In the genomic region with DNA sequence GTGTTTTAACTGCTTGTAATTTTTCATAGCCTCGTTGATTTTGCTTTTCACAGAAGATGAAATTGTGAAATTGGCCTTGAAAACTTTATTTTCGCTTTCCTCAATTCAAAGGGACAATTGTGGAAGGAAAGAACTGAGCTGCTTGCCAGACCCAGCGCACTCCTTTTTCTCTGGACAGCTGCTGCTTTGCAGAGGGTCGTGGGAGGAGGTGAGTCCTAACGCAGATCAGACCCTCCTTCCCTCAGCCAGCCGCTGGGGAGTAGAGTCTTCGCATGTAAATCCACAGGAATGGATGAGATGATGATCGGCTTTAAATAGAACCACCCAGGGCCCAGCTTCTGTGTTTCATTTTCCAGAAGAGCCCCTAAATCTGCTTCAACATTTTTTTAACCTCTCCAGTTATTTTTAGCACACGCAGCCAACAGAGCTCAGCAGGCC, we compare ENCODE assay signal across 9 cellular contexts. TPM values are rescaled to one million over a fixed set of nuclear protein-coding genes. Genes with fewer than 3 reads are reported as not detected.
DNase-seq lines count a peak whose midpoint lies in the region; ATAC-seq and TF ChIP-seq lines count a peak whose summit lies in the region.
"Had no signal": no experiment of that assay in that cellular context is flagged by ENCODE, and none has a peak within 500 bp of the region (broad histone marks: within the 10 kb centered on the region; RNA-seq: fewer than 3 reads in every experiment).

No MANE protein-coding gene starts in this region.

- H3K27me3 ChIP-seq in DOHH2 (ENCODE audit: control insufficient read depth, low read length) (no peaks in the 10 kb centered on the region), gastrocnemius medialis (no peaks in the 10 kb centered on the region)

- no peak for TF ChIP-seq CTCF in DOHH2 (IDR thresholded peaks at IDR 0.05; ENCODE audit: low read depth, low read length, poor library complexity, severe bottlenecking)
- no peak for TF ChIP-seq CTCF in glutamatergic neuron (IDR thresholded peaks at IDR 0.05; ENCODE audit: partially characterized antibody, unreplicated experiment)
- TF ChIP-seq CTCF in gastrocnemius medialis (IDR thresholded peaks at IDR 0.05 in 4 of 5, conservative IDR thresholded peaks at IDR 0.05 in 1 of 5), result no peak
- no peak for TF ChIP-seq CTCF in endothelial cell (IDR thresholded peaks at IDR 0.05; ENCODE audit: unreplicated experiment)

- peaks cover 3% of the 10 kb centered on the region for H3K9me3 Mint-ChIP-seq in glutamatergic neuron (ENCODE audit: unreplicated experiment)
- no peaks in the 10 kb centered on the region for H3K9me3 Mint-ChIP-seq in endothelial cell (ENCODE audit: unreplicated experiment)

- ATAC-seq in T-helper 17 cell (no peak), gastrocnemius medialis (no peak), GM21786 (IDR thresholded peaks at IDR 0.05; ENCODE audit: unreplicated experiment) (no peak), HG03108 (IDR thresholded peaks at IDR 0.05; ENCODE audit: unreplicated experiment) (no peak)

- H3K36me3 Mint-ChIP-seq in T-helper 17 cell (ENCODE audit: low read depth) (no peaks in the 10 kb centered on the region), glutamatergic neuron (ENCODE audit: unreplicated experiment) (no peaks in the 10 kb centered on the region), endothelial cell (ENCODE audit: low read depth, unreplicated experiment) (no peaks in the 10 kb centered on the region)

- H3K27ac Mint-ChIP-seq in T-helper 17 cell, result no peak overlapping the region
- H3K27ac Mint-ChIP-seq in glutamatergic neuron (ENCODE audit: unreplicated experiment), result peak overlapping the region; percentile 33
- no peak overlapping the region for H3K27ac Mint-ChIP-seq in endothelial cell (ENCODE audit: unreplicated experiment)

- DNase-seq in T-helper 17 cell, result no peak
- DNase-seq in glutamatergic neuron, result peak; percentile 47
- DNase-seq in gastrocnemius medialis, result no peak
- DNase-seq in endothelial cell (ENCODE audit: low spot score), result no peak
- DNase-seq in SHP77 treated with DMSO at 0.1 percent for 48 hours (lab: John Stamatoyannopoulos, UW), result no peak
- DNase-seq: DMS79 treated with DMSO at 0.1 percent for 48 hours had no signal

- H3K36me3 ChIP-seq in DOHH2 (ENCODE audit: control insufficient read depth, low read length), result no peaks in the 10 kb centered on the region
- no peaks in the 10 kb centered on the region for H3K36me3 ChIP-seq in gastrocnemius medialis

- H3K4me3 ChIP-seq in DOHH2 (ENCODE audit: low read length) (peak overlapping the region; percentile 35; the same call in 1 of the 2 replicates), gastrocnemius medialis (peak overlapping the region in 2 of 4 donors; percentile 8 to 33)

- H3K27me3 Mint-ChIP-seq in T-helper 17 cell, result no peaks in the 10 kb centered on the region
- H3K27me3 Mint-ChIP-seq in glutamatergic neuron (ENCODE audit: unreplicated experiment), result no peaks in the 10 kb centered on the region
- H3K27me3 Mint-ChIP-seq in endothelial cell (ENCODE audit: unreplicated experiment), result no peaks in the 10 kb centered on the region

- no peaks in the 10 kb centered on the region for H3K9me2 ChIP-seq in DOHH2 (replicated peaks; ENCODE audit: control insufficient read depth, low read length)

- H3F3A ChIP-seq in DOHH2 (ENCODE audit: control insufficient read depth, insufficient read depth), result no peaks in the 10 kb centered on the region

- H3K4me3 Mint-ChIP-seq in T-helper 17 cell, result peak overlapping the region; percentile 53
- H3K4me3 Mint-ChIP-seq in glutamatergic neuron (ENCODE audit: unreplicated experiment), result no peak overlapping the region
- H3K4me3 Mint-ChIP-seq in endothelial cell (ENCODE audit: unreplicated experiment), result no peak overlapping the region

- in situ Hi-C loops in gastrocnemius medialis (cut with MboI; ENCODE audit: low sequenced_read_pairs in 4 of 4), result no loop called here

- intact Hi-C loops in gastrocnemius medialis (cut with DNase I; ENCODE audit: low total_unique reads), result no loop called here

- no peaks in the 10 kb centered on the region for H3K79me2 ChIP-seq in DOHH2 (ENCODE audit: control insufficient read depth, low read length)

- TF ChIP-seq POLR2A in gastrocnemius medialis (IDR thresholded peaks at IDR 0.05), result no peak

- H3K9me3 ChIP-seq in DOHH2 (ENCODE audit: control insufficient read depth, insufficient read depth, low read length) (no peaks in the 10 kb centered on the region), T-helper 17 cell (ENCODE audit: control insufficient read depth, low read length, poor library complexity, severe bottlenecking) (no peaks in the 10 kb centered on the region), gastrocnemius medialis (no peaks in the 10 kb centered on the region)

- H3K4me2 ChIP-seq in DOHH2 (ENCODE audit: low read length), result peak overlapping the region; percentile 63

- H3K4me1 Mint-ChIP-seq in T-helper 17 cell (peaks cover 21% of the 10 kb centered on the region), glutamatergic neuron (ENCODE audit: low read depth, unreplicated experiment) (peaks cover 11% of the 10 kb centered on the region), endothelial cell (ENCODE audit: unreplicated experiment) (peaks cover 22% of the 10 kb centered on the region)

- H4K20me1 ChIP-seq in DOHH2 (ENCODE audit: control insufficient read depth, insufficient read depth, low read depth, low read length), result no peaks in the 10 kb centered on the region

- no peak overlapping the region for H3K27ac ChIP-seq in DOHH2 (ENCODE audit: low read depth, low read length)
- H3K27ac ChIP-seq in gastrocnemius medialis, result peak overlapping the region in 3 of 4 donors; percentile 7 to 23 (median 20)

- H3K4me1 ChIP-seq in DOHH2 (ENCODE audit: control insufficient read depth, low read length) (peaks cover 32% of the 10 kb centered on the region), gastrocnemius medialis (no peaks in the 10 kb centered on the region)

RNA-seq across cellular contexts. Expression of a gene that starts 42.7 kb away (rescaled TPM):
- total RNA-seq in T-helper 17 cell (10 to 100 TPM; 62.2 to 70.7 TPM), glutamatergic neuron (ENCODE audit: unreplicated experiment) (74.2 TPM), gastrocnemius medialis (100 to 1,000 TPM in 2 of 4 donors, 10 to 100 TPM in 2; 54.8 to 153 (median 109) TPM), endothelial cell (ENCODE audit: unreplicated experiment) (129 TPM)
